Comparison of ENCODE assay signal across 12 cellular contexts in the genomic region with DNA sequence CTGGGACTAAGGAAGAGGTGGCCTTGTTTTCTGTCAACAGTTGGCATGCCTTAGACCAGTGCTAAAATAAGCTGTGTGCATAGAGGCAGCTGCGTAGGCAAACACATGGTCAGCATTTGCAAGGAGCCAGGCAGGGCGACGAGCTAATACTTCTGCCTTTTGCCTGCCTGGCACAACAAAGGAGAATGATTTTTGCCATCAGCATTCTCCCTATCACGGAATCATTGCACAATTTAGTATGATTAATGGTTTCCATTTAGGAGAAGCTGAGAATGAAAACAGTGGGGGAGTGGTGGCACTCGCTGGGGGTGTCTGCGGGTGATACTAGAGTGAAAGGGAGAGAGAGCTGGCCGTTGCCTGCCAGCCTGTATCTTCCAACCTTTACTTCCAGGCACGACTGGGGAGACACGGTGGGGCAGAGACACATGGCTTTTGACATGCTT.
DNase-seq lines count a peak whose midpoint lies in the region; ATAC-seq and TF ChIP-seq lines count a peak whose summit lies in the region.
"Had no signal": no experiment of that assay in that cellular context is flagged by ENCODE, and none has a peak within 500 bp of the region (broad histone marks: within the 10 kb centered on the region; RNA-seq: fewer than 3 reads in every experiment).

No MANE protein-coding gene starts in this region.

- ATAC-seq in GM21423 (IDR thresholded peaks at IDR 0.05; ENCODE audit: unreplicated experiment): no peak
- no peak for ATAC-seq in HG03135 (IDR thresholded peaks at IDR 0.05; ENCODE audit: unreplicated experiment)

- H3K4me3 ChIP-seq in adipocyte (ENCODE audit: low read length): no peak overlapping the region
- H3K4me3 ChIP-seq: HAP-1, neural progenitor cell had no signal

- peaks cover 6% of the 10 kb centered on the region for H3K4me1 ChIP-seq in adipocyte (ENCODE audit: control insufficient read depth, insufficient read depth, low read length)
- H3K4me1 ChIP-seq: HAP-1, neural progenitor cell had no signal

- H3K4me1 Mint-ChIP-seq in type B pancreatic cell (ENCODE audit: unreplicated experiment): peaks cover 48% of the 10 kb centered on the region
- H3K4me1 Mint-ChIP-seq in HFFc6 (ENCODE audit: low read depth): no peaks in the 10 kb centered on the region

- H3K36me3 Mint-ChIP-seq in type B pancreatic cell (peaks cover 5% of the 10 kb centered on the region), HFFc6 (ENCODE audit: low read depth) (0 out of 2 replicates have a peak, but pooled peaks cover 4% of the 10 kb centered on the region)

- TF ChIP-seq CTCF in type B pancreatic cell (conservative IDR thresholded peaks at IDR 0.05): no peak
- TF ChIP-seq CTCF in HFFc6 (IDR thresholded peaks at IDR 0.05): no peak

- DNase-seq in SHP77 (lab: John Stamatoyannopoulos, UW): peak; percentile 31 to 35
- DNase-seq in SHP77 treated with DMSO at 0.1 percent for 48 hours (lab: John Stamatoyannopoulos, UW): no peak
- peak; percentile 0 for DNase-seq in adipocyte (ENCODE audit: low read depth)
- peak; percentile 16 for DNase-seq in iris pigment epithelial cell (ENCODE audit: low read depth)
- DNase-seq in type B pancreatic cell (ENCODE audit: extremely low spot score, unreplicated experiment): no peak
- no peak for DNase-seq in HFFc6
- DNase-seq: KG1 had no signal

- H3K27me3 Mint-ChIP-seq in type B pancreatic cell (peaks cover 15% of the 10 kb centered on the region), HFFc6 (ENCODE audit: insufficient read depth) (no peaks in the 10 kb centered on the region; the same call in none of the 2 replicates)
- H3K27me3 Mint-ChIP-seq: stimulated activated naive CD8-positive, alpha-beta T cell treated with anti-CD3 and anti-CD28 coated beads, Interleukin-15, Interleukin-2, amounts not matched to agents 100 ng/mL and 50 ng/mL, for 24 hours had no signal

- no peaks in the 10 kb centered on the region for H3K9me3 ChIP-seq in adipocyte (ENCODE audit: control insufficient read depth, low read length)
- H3K9me3 ChIP-seq: HAP-1 had no signal

- no peak overlapping the region for H3K9ac ChIP-seq in adipocyte (ENCODE audit: low read length)
- H3K9ac ChIP-seq: neural progenitor cell had no signal

- no peaks in the 10 kb centered on the region for H3K36me3 ChIP-seq in adipocyte (ENCODE audit: control insufficient read depth, insufficient read depth, low read length, severe bottlenecking)
- H3K36me3 ChIP-seq: HAP-1, neural progenitor cell had no signal

- peaks cover 29% of the 10 kb centered on the region for H3K27me3 ChIP-seq in adipocyte (replicated peaks; ENCODE audit: control insufficient read depth, insufficient read depth, low read length)
- H3K27me3 ChIP-seq: neural progenitor cell had no signal

- H3K4me3 Mint-ChIP-seq in type B pancreatic cell (no peak overlapping the region), HFFc6 (no peak overlapping the region)
- H3K4me3 Mint-ChIP-seq: neural progenitor cell; stimulated activated naive CD8-positive, alpha-beta T cell treated with anti-CD3 and anti-CD28 coated beads, Interleukin-15, Interleukin-2, amounts not matched to agents 100 ng/mL and 50 ng/mL, for 24 hours had no signal

- H3K9me3 Mint-ChIP-seq in type B pancreatic cell (no peaks in the 10 kb centered on the region), HFFc6 (peaks cover 16% of the 10 kb centered on the region)
- H3K9me3 Mint-ChIP-seq: neural progenitor cell; stimulated activated naive CD8-positive, alpha-beta T cell treated with anti-CD3 and anti-CD28 coated beads, Interleukin-15, Interleukin-2, amounts not matched to agents 100 ng/mL and 50 ng/mL, for 24 hours had no signal

- H3K27ac Mint-ChIP-seq in type B pancreatic cell (peak overlapping the region; percentile 64), HFFc6 (no peak overlapping the region)
- H3K27ac Mint-ChIP-seq: neural progenitor cell; stimulated activated naive CD8-positive, alpha-beta T cell treated with anti-CD3 and anti-CD28 coated beads, Interleukin-15, Interleukin-2, amounts not matched to agents 100 ng/mL and 50 ng/mL, for 24 hours had no signal

Comparison
In these comparisons a context has a peak if more than half of its experiments do, and no peak if none do; other contexts are left out.
1. DNase-seq: peak in SHP77 (2 of 2), adipocyte (single experiment) and iris pigment epithelial cell (single experiment); none in SHP77 treated with DMSO at 0.1 percent for 48 hours (single experiment), type B pancreatic cell (single experiment) and HFFc6 (single experiment).